In genomic region chr3:192082733-192083660, GRCh38 we compare ENCODE assay signal across 13 cellular contexts.
DNase-seq lines count a peak whose midpoint lies in the region; ATAC-seq and TF ChIP-seq lines count a peak whose summit lies in the region.
"Had no signal": no experiment of that assay in that cellular context is flagged by ENCODE, and none has a peak within 500 bp of the region (broad histone marks: within the 10 kb centered on the region; RNA-seq: fewer than 3 reads in every experiment).

No MANE protein-coding gene starts in this region.

- no peak overlapping the region for H3K9ac ChIP-seq in neuronal stem cell (ENCODE audit: low read depth, low read length, poor library complexity)

- H3K9me3 Mint-ChIP-seq in mesothelial cell of epicardium (peaks cover 12% of the 10 kb centered on the region), osteocyte (ENCODE audit: unreplicated experiment) (no peaks in the 10 kb centered on the region)

- H3K4me1 Mint-ChIP-seq in mesothelial cell of epicardium: peaks cover 8% of the 10 kb centered on the region
- H3K4me1 Mint-ChIP-seq in osteocyte (ENCODE audit: unreplicated experiment): peaks cover 2% of the 10 kb centered on the region

- no peak overlapping the region for H2AK5ac ChIP-seq in neuronal stem cell (ENCODE audit: low read depth, low read length)

- peaks cover 3% of the 10 kb centered on the region for H3K27me3 Mint-ChIP-seq in mesothelial cell of epicardium (ENCODE audit: low read depth)
- H3K27me3 Mint-ChIP-seq in osteocyte (ENCODE audit: unreplicated experiment): peaks cover 3% of the 10 kb centered on the region

- no peaks in the 10 kb centered on the region for H3K27me3 ChIP-seq in neuronal stem cell (ENCODE audit: control insufficient read depth in 3 of 3, insufficient read depth in 3 of 3, low read depth in 1 of 3, low read length in 3 of 3)

- no peak overlapping the region for H3K4me2 ChIP-seq in neuronal stem cell (ENCODE audit: insufficient read depth, low read length, poor library complexity, severe bottlenecking)

- H4K91ac ChIP-seq in neuronal stem cell (ENCODE audit: low read depth, low read length, poor library complexity): no peak overlapping the region

- H3K4me1 ChIP-seq in neuronal stem cell (ENCODE audit: control insufficient read depth in 2 of 2, insufficient read depth in 1 of 2, low read depth in 1 of 2, low read length in 2 of 2): peaks cover 2 to 25% of the 10 kb centered on the region in 2 donors

- H3K4me3 Mint-ChIP-seq in mesothelial cell of epicardium (no peak overlapping the region), osteocyte (ENCODE audit: unreplicated experiment) (no peak overlapping the region)

- WGBS in neuronal stem cell (ENCODE audit: extremely low coverage in 2 of 2, insufficient read length in 2 of 2, insufficient replicate concordance in 1 of 2), 2 donors: no CpG with 5 or more reads among the region's 5 CpGs

- no peaks in the 10 kb centered on the region for H3K36me3 Mint-ChIP-seq in mesothelial cell of epicardium
- no peaks in the 10 kb centered on the region for H3K36me3 Mint-ChIP-seq in osteocyte (ENCODE audit: unreplicated experiment)

- H3K36me3 ChIP-seq in neuronal stem cell (replicated peaks in 1 of 2; ENCODE audit: control insufficient read depth in 2 of 2, insufficient read depth in 2 of 2, low read length in 2 of 2): no peaks in the 10 kb centered on the region

- no peak overlapping the region for H3K4ac ChIP-seq in neuronal stem cell (ENCODE audit: low read length)

- H3K27ac Mint-ChIP-seq in mesothelial cell of epicardium (no peak overlapping the region), osteocyte (ENCODE audit: unreplicated experiment) (no peak overlapping the region)
- H3K27ac Mint-ChIP-seq: progenitor cell of endocrine pancreas had no signal

- no peak overlapping the region for H3K14ac ChIP-seq in neuronal stem cell (ENCODE audit: low read length)

- ATAC-seq in GM18867 (IDR thresholded peaks at IDR 0.05; ENCODE audit: unreplicated experiment) (peak; percentile 93), GM21515 (IDR thresholded peaks at IDR 0.05; ENCODE audit: unreplicated experiment) (peak; percentile 90), HG03097 (IDR thresholded peaks at IDR 0.05; ENCODE audit: low FRiP score, unreplicated experiment) (peak; percentile 64)
- ATAC-seq: HCT116, left colon had no signal

- H3K79me1 ChIP-seq in neuronal stem cell (ENCODE audit: low read depth, low read length): no peaks in the 10 kb centered on the region

- no peak overlapping the region for H3K18ac ChIP-seq in neuronal stem cell (ENCODE audit: low read length)

- DNase-seq in SW480 (ENCODE audit: low spot score): peak; percentile 49
- DNase-seq in neuronal stem cell (ENCODE audit: low spot score): no peak
- DNase-seq in mesothelial cell of epicardium (ENCODE audit: low spot score in 2 of 2, unreplicated experiment in 2 of 2): no peak
- no peak for DNase-seq in GM19240 (ENCODE audit: insufficient read length, low spot score)
- no peak for DNase-seq in osteocyte (ENCODE audit: extremely low spot score, unreplicated experiment)
- DNase-seq: DMS79, left colon, NCI-H1105 treated with DMSO at 0.1 percent for 48 hours had no signal

- no peak overlapping the region for H2AFZ ChIP-seq in neuronal stem cell (ENCODE audit: low read length)

- H4K8ac ChIP-seq in neuronal stem cell (ENCODE audit: low read depth, low read length): no peak overlapping the region

- no peak overlapping the region for H2BK15ac ChIP-seq in neuronal stem cell (ENCODE audit: low read length)

- H2BK12ac ChIP-seq in neuronal stem cell (ENCODE audit: low read length): no peak overlapping the region

- no peak overlapping the region for H3K23ac ChIP-seq in neuronal stem cell (ENCODE audit: low read depth, low read length, poor library complexity)

- H3K27ac ChIP-seq in neuronal stem cell (replicated peaks; ENCODE audit: low read length): no peak overlapping the region

- H2BK5ac ChIP-seq in neuronal stem cell (ENCODE audit: low read length): no peak overlapping the region

- no peak for TF ChIP-seq CTCF in mesothelial cell of epicardium (IDR thresholded peaks at IDR 0.05; ENCODE audit: unreplicated experiment)
- TF ChIP-seq CTCF in osteocyte (IDR thresholded peaks at IDR 0.05): no peak

- H2BK120ac ChIP-seq in neuronal stem cell (ENCODE audit: low read depth, low read length): no peak overlapping the region

- no peaks in the 10 kb centered on the region for H3K9me3 ChIP-seq in neuronal stem cell (replicated peaks in 1 of 2; ENCODE audit: control insufficient read depth in 2 of 2, insufficient read depth in 1 of 2, low read depth in 1 of 2, low read length in 2 of 2)

- H3K4me3 ChIP-seq in neuronal stem cell (ENCODE audit: low read length in 2 of 2): no peak overlapping the region
